8 cellular contexts compared by ENCODE assay signal in the genomic region with DNA sequence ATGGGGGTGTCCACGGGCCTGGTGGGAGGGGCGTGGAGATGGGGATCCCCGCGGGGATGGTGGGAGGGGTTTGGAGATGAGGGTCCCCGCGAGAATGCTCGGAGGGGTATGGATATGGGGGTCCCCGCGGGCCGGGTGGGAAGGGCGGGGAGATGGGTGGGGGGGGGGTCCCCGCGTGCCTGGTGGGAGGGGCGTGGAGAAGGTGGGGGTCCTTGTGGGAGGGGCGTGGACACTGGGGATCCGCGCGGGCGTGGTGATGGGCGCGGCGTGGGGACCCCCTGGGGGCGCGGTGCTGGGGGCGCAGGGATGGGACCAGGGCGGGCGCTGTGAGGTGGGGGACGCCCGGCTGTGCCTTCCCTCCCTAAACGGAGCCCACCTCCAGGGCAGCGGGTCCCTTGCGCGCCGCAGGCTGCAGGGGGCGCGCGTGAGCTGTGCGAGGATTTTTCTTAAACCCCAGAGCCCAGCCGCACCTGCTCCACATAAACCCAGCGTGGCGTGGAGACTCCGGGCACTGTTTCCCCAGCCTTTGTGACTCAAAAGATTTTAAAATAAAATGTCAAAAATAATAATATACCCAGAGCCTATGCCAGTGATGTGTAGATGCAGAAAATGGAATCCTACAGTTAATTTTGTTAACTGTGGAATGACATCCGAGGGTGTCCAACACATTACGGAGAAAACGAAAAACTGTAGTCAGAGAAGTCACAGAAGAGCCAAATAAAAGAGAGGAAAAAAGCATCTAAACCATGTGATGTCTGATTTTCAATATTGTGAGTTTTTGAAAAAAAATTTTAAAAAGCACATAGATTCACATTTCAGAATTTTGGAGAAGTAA.
DNase-seq lines count a peak whose midpoint lies in the region; ATAC-seq lines count a peak whose summit lies in the region.

No MANE protein-coding gene starts in this region.

- H3K4me3 Mint-ChIP-seq in dendritic cell treated with granulocyte-macrophage colony-stimulating factor and Interleukin-4, amounts not matched to agents 40 ng/mL and 50 ng/mL, for 4 days: peak overlapping the region; percentile 69
- peak overlapping the region; percentile 59 for H3K4me3 Mint-ChIP-seq in memory B cell

- peak overlapping the region; percentile 97 for H3K27ac Mint-ChIP-seq in dendritic cell treated with granulocyte-macrophage colony-stimulating factor and Interleukin-4, amounts not matched to agents 40 ng/mL and 50 ng/mL, for 4 days
- H3K27ac Mint-ChIP-seq in memory B cell: peak overlapping the region; percentile 56

- H3K4me1 Mint-ChIP-seq in dendritic cell treated with granulocyte-macrophage colony-stimulating factor and Interleukin-4, amounts not matched to agents 40 ng/mL and 50 ng/mL, for 4 days (ENCODE audit: low read depth): peaks cover 31% of the 10 kb centered on the region
- peaks cover 26% of the 10 kb centered on the region for H3K4me1 Mint-ChIP-seq in memory B cell

- peak; percentile 81 for DNase-seq in activated CD4-positive, CD25-positive, alpha-beta regulatory T cell treated with anti-CD3 and anti-CD28 coated beads, Interleukin-2, amount 50 U/mL, for 16 hours (ENCODE audit: low read depth, low spot score)
- DNase-seq in activated CD4-positive, CD25-positive, alpha-beta regulatory T cell (lab: John Stamatoyannopoulos, UW): no peak
- DNase-seq in activated CD4-positive, CD25-positive, alpha-beta regulatory T cell treated with anti-CD3 and anti-CD28 coated beads, Interleukin-2, amount 50 U/mL, for 72 hours: peak; percentile 97
- DNase-seq in memory B cell (ENCODE audit: low spot score in 2 of 2) (peak; percentile 95 to 98), NCI-H2029 (lab: John Stamatoyannopoulos, UW) (no peak)
- peak; percentile 76 for DNase-seq in stimulated activated CD8-positive, alpha-beta memory T cell treated with anti-CD3 and anti-CD28 coated beads, Interleukin-15, amount 100 ng/mL, for 4 hours (ENCODE audit: low read depth in 2 of 2)

- intact Hi-C loops in dendritic cell treated with granulocyte-macrophage colony-stimulating factor and Interleukin-4, amounts not matched to agents 40 ng/mL and 50 ng/mL, for 4 days (cut with micrococcal nuclease): loop anchor here (1.0 to 5.0 kb wide), 5 partner anchors 51 to 208 kb away; partner anchors contain the start of genes P2RY8 and SLC25A6

- H3K36me3 Mint-ChIP-seq in dendritic cell treated with granulocyte-macrophage colony-stimulating factor and Interleukin-4, amounts not matched to agents 40 ng/mL and 50 ng/mL, for 4 days (ENCODE audit: low read depth): peaks cover 19% of the 10 kb centered on the region
- peaks cover 5% of the 10 kb centered on the region for H3K36me3 Mint-ChIP-seq in memory B cell

- peaks cover 6% of the 10 kb centered on the region for H3K9me3 Mint-ChIP-seq in dendritic cell treated with granulocyte-macrophage colony-stimulating factor and Interleukin-4, amounts not matched to agents 40 ng/mL and 50 ng/mL, for 4 days
- H3K9me3 Mint-ChIP-seq in memory B cell: peaks cover 1% of the 10 kb centered on the region

- ATAC-seq in HG03342 (IDR thresholded peaks at IDR 0.05; ENCODE audit: unreplicated experiment) (peak; percentile 37), memory B cell (ENCODE audit: low read depth) (peak; percentile 40)

- H3K27me3 Mint-ChIP-seq in dendritic cell treated with granulocyte-macrophage colony-stimulating factor and Interleukin-4, amounts not matched to agents 40 ng/mL and 50 ng/mL, for 4 days: peaks cover 6% of the 10 kb centered on the region
- no peaks in the 10 kb centered on the region for H3K27me3 Mint-ChIP-seq in memory B cell

Comparison
In these comparisons a context has a peak if more than half of its experiments do, and no peak if none do; other contexts are left out.
1. DNase-seq: peak in activated CD4-positive, CD25-positive, alpha-beta regulatory T cell treated with anti-CD3 and anti-CD28 coated beads, Interleukin-2, amount 50 U/mL, for 16 hours (single experiment), activated CD4-positive, CD25-positive, alpha-beta regulatory T cell treated with anti-CD3 and anti-CD28 coated beads, Interleukin-2, amount 50 U/mL, for 72 hours (single experiment), memory B cell (2 of 2) and stimulated activated CD8-positive, alpha-beta memory T cell treated with anti-CD3 and anti-CD28 coated beads, Interleukin-15, amount 100 ng/mL, for 4 hours (2 of 2); none in activated CD4-positive, CD25-positive, alpha-beta regulatory T cell (0 of 4) and NCI-H2029 (single experiment).